1 cellular context compared by ENCODE assay signal in the genomic region with DNA sequence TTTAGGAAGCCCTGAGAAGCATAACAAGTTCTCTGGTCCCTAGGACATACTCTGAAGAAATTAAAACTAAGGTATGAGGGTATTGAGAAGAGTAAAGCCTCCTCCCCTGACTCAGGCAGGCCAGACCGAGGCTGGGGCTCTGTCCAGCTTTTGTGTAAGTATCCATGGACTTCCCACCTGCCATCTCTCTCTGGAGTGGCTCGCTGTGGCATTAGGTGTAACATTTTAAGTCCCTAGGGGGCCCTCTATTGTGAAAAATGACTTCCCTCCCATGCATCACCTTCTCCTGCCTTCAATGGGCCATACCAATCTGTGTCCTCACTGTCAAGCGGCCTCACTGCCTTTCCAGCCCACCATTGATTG.
TF ChIP-seq lines count a peak whose summit lies in the region.

No MANE protein-coding gene starts in this region.

TF ChIP-seq in GM23338, 12 proteins besides CTCF, POLR2A, EP300 and RAD21 (continued from another document):
- TF ChIP-seq, protein P1, sequence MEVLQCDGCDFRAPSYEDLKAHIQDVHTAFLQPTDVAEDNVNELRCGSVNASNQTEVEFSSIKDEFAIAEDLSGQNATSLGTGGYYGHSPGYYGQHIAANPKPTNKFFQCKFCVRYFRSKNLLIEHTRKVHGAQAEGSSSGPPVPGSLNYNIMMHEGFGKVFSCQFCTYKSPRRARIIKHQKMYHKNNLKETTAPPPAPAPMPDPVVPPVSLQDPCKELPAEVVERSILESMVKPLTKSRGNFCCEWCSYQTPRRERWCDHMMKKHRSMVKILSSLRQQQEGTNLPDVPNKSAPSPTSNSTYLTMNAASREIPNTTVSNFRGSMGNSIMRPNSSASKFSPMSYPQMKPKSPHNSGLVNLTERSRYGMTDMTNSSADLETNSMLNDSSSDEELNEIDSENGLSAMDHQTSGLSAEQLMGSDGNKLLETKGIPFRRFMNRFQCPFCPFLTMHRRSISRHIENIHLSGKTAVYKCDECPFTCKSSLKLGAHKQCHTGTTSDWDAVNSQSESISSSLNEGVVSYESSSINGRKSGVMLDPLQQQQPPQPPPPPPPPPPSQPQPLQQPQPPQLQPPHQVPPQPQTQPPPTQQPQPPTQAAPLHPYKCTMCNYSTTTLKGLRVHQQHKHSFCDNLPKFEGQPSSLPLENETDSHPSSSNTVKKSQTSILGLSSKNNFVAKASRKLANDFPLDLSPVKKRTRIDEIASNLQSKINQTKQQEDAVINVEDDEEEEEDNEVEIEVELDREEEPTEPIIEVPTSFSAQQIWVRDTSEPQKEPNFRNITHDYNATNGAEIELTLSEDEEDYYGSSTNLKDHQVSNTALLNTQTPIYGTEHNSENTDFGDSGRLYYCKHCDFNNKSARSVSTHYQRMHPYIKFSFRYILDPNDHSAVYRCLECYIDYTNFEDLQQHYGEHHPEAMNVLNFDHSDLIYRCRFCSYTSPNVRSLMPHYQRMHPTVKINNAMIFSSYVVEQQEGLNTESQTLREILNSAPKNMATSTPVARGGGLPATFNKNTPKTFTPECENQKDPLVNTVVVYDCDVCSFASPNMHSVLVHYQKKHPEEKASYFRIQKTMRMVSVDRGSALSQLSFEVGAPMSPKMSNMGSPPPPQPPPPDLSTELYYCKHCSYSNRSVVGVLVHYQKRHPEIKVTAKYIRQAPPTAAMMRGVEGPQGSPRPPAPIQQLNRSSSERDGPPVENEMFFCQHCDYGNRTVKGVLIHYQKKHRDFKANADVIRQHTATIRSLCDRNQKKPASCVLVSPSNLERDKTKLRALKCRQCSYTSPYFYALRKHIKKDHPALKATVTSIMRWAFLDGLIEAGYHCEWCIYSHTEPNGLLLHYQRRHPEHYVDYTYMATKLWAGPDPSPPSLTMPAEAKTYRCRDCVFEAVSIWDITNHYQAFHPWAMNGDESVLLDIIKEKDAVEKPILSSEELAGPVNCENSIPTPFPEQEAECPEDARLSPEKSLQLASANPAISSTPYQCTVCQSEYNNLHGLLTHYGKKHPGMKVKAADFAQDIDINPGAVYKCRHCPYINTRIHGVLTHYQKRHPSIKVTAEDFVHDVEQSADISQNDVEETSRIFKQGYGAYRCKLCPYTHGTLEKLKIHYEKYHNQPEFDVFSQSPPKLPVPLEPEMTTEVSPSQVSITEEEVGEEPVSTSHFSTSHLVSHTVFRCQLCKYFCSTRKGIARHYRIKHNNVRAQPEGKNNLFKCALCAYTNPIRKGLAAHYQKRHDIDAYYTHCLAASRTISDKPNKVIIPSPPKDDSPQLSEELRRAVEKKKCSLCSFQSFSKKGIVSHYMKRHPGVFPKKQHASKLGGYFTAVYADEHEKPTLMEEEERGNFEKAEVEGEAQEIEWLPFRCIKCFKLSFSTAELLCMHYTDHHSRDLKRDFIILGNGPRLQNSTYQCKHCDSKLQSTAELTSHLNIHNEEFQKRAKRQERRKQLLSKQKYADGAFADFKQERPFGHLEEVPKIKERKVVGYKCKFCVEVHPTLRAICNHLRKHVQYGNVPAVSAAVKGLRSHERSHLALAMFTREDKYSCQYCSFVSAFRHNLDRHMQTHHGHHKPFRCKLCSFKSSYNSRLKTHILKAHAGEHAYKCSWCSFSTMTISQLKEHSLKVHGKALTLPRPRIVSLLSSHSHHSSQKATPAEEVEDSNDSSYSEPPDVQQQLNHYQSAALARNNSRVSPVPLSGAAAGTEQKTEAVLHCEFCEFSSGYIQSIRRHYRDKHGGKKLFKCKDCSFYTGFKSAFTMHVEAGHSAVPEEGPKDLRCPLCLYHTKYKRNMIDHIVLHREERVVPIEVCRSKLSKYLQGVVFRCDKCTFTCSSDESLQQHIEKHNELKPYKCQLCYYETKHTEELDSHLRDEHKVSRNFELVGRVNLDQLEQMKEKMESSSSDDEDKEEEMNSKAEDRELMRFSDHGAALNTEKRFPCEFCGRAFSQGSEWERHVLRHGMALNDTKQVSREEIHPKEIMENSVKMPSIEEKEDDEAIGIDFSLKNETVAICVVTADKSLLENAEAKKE (CRISPR knock-in tag; IDR thresholded peaks at IDR 0.05): no peak
- no peak for TF ChIP-seq EZH2 (IDR thresholded peaks at IDR 0.05; ENCODE audit: low read depth, unreplicated experiment)
